ENCODE assay signal across 2 cellular contexts in genomic region chr10:118028619-118029018, GRCh38.
TF ChIP-seq lines count a peak whose summit lies in the region.

No MANE protein-coding gene starts in this region.

TF ChIP-seq in GM23338, 12 proteins besides CTCF, POLR2A, EP300 and RAD21:
- no peak for TF ChIP-seq ZNF462 (CRISPR knock-in tag; IDR thresholded peaks at IDR 0.05)
- TF ChIP-seq CREB1 (CRISPR knock-in tag; IDR thresholded peaks at IDR 0.05; ENCODE audit: low read depth) = no peak
- TF ChIP-seq EZH2phosphoT487 (IDR thresholded peaks at IDR 0.05; ENCODE audit: unreplicated experiment) = no peak
- TF ChIP-seq JUNB (IDR thresholded peaks at IDR 0.05; ENCODE audit: unreplicated experiment) = no peak
- no peak for TF ChIP-seq ZNF114 (CRISPR knock-in tag; IDR thresholded peaks at IDR 0.05)
- TF ChIP-seq, protein P1, sequence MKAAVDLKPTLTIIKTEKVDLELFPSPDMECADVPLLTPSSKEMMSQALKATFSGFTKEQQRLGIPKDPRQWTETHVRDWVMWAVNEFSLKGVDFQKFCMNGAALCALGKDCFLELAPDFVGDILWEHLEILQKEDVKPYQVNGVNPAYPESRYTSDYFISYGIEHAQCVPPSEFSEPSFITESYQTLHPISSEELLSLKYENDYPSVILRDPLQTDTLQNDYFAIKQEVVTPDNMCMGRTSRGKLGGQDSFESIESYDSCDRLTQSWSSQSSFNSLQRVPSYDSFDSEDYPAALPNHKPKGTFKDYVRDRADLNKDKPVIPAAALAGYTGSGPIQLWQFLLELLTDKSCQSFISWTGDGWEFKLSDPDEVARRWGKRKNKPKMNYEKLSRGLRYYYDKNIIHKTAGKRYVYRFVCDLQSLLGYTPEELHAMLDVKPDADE (IDR thresholded peaks at IDR 0.05) = no peak
- no peak for TF ChIP-seq ZNF331 (CRISPR knock-in tag; IDR thresholded peaks at IDR 0.05; ENCODE audit: low read depth)
- no peak for TF ChIP-seq NANOG (IDR thresholded peaks at IDR 0.05; ENCODE audit: borderline replicate concordance)
- no peak for TF ChIP-seq REST (IDR thresholded peaks at IDR 0.05; ENCODE audit: unreplicated experiment)

TF ChIP-seq in WTC11, 78 proteins besides CTCF, POLR2A, EP300 and RAD21 (continued from another document):
- no peak for TF ChIP-seq HMGXB4 (CRISPR knock-in tag; IDR thresholded peaks at IDR 0.05)
- no peak for TF ChIP-seq ATF1 (CRISPR knock-in tag; IDR thresholded peaks at IDR 0.05)
- no peak for TF ChIP-seq NR3C1 (CRISPR knock-in tag; conservative IDR thresholded peaks at IDR 0.05; ENCODE audit: low read depth)
- no peak for TF ChIP-seq GTF2I (CRISPR knock-in tag; conservative IDR thresholded peaks at IDR 0.05)
